Comparison of ENCODE assay signal across 1 cellular context in the genomic region with DNA sequence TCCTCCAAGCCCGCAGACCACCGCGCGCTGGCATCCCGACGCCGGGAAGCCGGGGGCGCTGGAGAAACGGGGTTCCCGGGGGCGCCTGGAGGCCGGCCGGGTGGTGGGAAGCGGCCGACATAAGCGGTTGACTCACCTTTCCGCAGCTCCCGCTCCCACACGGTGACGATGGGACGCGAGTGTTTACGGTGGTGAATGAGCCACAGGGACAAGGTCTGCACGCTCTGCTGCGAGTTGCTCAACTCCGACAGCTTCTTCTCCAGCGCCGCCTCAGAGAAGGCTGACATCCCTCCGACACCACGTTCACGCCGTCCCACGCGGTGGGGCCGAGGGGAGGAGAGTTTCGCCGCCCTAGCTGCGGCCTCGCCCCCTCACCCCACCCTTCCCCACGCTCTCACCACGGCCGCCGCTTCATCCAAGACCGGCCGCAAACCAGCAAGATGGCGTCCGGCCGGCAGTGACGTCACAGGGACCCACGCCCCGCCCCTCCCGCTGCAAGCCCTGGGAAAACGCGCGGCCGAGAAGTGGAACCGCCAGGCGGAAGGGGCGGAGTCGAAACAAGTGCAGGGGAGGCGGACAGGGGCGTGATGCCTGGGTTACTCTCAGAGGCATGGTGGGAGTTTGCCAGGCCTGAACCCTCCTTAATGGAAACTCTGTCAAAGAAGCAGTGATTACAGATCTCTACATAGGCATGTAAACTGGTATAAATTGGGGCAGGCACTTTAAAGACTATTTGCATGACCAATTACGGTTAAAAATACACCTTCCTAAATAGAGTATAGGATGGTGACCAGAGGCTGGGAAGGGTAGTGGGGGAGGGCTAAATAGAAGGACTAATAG.
TF ChIP-seq lines count a peak whose summit lies in the region.

Gene RPRD1A (minus strand): TSS at position 442 of the 840 bp plus-strand sequence. CDS start 155 bp downstream, at position 287.

TF ChIP-seq in HepG2, 621 proteins besides CTCF, POLR2A, EP300 and RAD21 (continued from another document and continues in another):
- TF ChIP-seq, protein P1, sequence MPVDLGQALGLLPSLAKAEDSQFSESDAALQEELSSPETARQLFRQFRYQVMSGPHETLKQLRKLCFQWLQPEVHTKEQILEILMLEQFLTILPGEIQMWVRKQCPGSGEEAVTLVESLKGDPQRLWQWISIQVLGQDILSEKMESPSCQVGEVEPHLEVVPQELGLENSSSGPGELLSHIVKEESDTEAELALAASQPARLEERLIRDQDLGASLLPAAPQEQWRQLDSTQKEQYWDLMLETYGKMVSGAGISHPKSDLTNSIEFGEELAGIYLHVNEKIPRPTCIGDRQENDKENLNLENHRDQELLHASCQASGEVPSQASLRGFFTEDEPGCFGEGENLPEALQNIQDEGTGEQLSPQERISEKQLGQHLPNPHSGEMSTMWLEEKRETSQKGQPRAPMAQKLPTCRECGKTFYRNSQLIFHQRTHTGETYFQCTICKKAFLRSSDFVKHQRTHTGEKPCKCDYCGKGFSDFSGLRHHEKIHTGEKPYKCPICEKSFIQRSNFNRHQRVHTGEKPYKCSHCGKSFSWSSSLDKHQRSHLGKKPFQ (CRISPR knock-in tag; IDR thresholded peaks at IDR 0.05; ENCODE audit: insufficient replicate concordance) = no peak
- no peak for TF ChIP-seq TEF (CRISPR knock-in tag; IDR thresholded peaks at IDR 0.05)
- TF ChIP-seq IKZF1 (IDR thresholded peaks at IDR 0.05) = no peak
- TF ChIP-seq MEIS2 (CRISPR knock-in tag; IDR thresholded peaks at IDR 0.05) = no peak; the same call in 1 of the 2 replicates
- TF ChIP-seq ZNF232 (CRISPR knock-in tag; IDR thresholded peaks at IDR 0.05; ENCODE audit: borderline replicate concordance) = no peak
- TF ChIP-seq TBP (CRISPR knock-in tag; IDR thresholded peaks at IDR 0.05) = no peak
- no peak for TF ChIP-seq BCLAF1 (IDR thresholded peaks at IDR 0.05)
- TF ChIP-seq POLR2AphosphoS5 (IDR thresholded peaks at IDR 0.05; ENCODE audit: low read depth, low read length) = peak; percentile 90
- TF ChIP-seq FOSL2 (CRISPR knock-in tag; IDR thresholded peaks at IDR 0.05) = peak; percentile 50
- no peak for TF ChIP-seq SKIL (CRISPR knock-in tag; IDR thresholded peaks at IDR 0.05; ENCODE audit: borderline replicate concordance)
- TF ChIP-seq SALL1 (CRISPR knock-in tag; IDR thresholded peaks at IDR 0.05) = peak; percentile 90
- TF ChIP-seq ZNF564 (CRISPR knock-in tag; IDR thresholded peaks at IDR 0.05) = 0 out of 2 replicates have a peak, but pooled peaks have one; percentile 72
- TF ChIP-seq MED13 (CRISPR knock-in tag; IDR thresholded peaks at IDR 0.05) = 0 out of 2 replicates have a peak, but pooled peaks have one; percentile 53
- no peak; the same call in 1 of the 2 replicates for TF ChIP-seq ZNF746 (CRISPR knock-in tag; IDR thresholded peaks at IDR 0.05)
- TF ChIP-seq, protein P2, sequence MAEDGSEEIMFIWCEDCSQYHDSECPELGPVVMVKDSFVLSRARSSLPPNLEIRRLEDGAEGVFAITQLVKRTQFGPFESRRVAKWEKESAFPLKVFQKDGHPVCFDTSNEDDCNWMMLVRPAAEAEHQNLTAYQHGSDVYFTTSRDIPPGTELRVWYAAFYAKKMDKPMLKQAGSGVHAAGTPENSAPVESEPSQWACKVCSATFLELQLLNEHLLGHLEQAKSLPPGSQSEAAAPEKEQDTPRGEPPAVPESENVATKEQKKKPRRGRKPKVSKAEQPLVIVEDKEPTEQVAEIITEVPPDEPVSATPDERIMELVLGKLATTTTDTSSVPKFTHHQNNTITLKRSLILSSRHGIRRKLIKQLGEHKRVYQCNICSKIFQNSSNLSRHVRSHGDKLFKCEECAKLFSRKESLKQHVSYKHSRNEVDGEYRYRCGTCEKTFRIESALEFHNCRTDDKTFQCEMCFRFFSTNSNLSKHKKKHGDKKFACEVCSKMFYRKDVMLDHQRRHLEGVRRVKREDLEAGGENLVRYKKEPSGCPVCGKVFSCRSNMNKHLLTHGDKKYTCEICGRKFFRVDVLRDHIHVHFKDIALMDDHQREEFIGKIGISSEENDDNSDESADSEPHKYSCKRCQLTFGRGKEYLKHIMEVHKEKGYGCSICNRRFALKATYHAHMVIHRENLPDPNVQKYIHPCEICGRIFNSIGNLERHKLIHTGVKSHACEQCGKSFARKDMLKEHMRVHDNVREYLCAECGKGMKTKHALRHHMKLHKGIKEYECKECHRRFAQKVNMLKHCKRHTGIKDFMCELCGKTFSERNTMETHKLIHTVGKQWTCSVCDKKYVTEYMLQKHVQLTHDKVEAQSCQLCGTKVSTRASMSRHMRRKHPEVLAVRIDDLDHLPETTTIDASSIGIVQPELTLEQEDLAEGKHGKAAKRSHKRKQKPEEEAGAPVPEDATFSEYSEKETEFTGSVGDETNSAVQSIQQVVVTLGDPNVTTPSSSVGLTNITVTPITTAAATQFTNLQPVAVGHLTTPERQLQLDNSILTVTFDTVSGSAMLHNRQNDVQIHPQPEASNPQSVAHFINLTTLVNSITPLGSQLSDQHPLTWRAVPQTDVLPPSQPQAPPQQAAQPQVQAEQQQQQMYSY (CRISPR knock-in tag; IDR thresholded peaks at IDR 0.05) = peak; percentile 47; the same call in 1 of the 2 replicates
- peak; percentile 75 to 76; a peak in 3 of 4 replicates for TF ChIP-seq HMGXB4 (CRISPR knock-in tag; IDR thresholded peaks at IDR 0.05; ENCODE audit: borderline replicate concordance in 1 of 2, low read depth in 1 of 2)
- TF ChIP-seq HINFP (CRISPR knock-in tag; IDR thresholded peaks at IDR 0.05; ENCODE audit: low read depth) = no peak
- TF ChIP-seq ZNF761 (CRISPR knock-in tag; conservative IDR thresholded peaks at IDR 0.05) = 0 out of 2 replicates have a peak, but pooled peaks have one; percentile 28
- no peak for TF ChIP-seq FOXA1 (IDR thresholded peaks at IDR 0.05)
- TF ChIP-seq FOXA1 (CRISPR knock-in tag; IDR thresholded peaks at IDR 0.05) = 0 out of 2 replicates have a peak, but pooled peaks have one; percentile 9
- TF ChIP-seq ZSCAN12 (CRISPR knock-in tag; IDR thresholded peaks at IDR 0.05) = no peak
- TF ChIP-seq, protein P3, sequence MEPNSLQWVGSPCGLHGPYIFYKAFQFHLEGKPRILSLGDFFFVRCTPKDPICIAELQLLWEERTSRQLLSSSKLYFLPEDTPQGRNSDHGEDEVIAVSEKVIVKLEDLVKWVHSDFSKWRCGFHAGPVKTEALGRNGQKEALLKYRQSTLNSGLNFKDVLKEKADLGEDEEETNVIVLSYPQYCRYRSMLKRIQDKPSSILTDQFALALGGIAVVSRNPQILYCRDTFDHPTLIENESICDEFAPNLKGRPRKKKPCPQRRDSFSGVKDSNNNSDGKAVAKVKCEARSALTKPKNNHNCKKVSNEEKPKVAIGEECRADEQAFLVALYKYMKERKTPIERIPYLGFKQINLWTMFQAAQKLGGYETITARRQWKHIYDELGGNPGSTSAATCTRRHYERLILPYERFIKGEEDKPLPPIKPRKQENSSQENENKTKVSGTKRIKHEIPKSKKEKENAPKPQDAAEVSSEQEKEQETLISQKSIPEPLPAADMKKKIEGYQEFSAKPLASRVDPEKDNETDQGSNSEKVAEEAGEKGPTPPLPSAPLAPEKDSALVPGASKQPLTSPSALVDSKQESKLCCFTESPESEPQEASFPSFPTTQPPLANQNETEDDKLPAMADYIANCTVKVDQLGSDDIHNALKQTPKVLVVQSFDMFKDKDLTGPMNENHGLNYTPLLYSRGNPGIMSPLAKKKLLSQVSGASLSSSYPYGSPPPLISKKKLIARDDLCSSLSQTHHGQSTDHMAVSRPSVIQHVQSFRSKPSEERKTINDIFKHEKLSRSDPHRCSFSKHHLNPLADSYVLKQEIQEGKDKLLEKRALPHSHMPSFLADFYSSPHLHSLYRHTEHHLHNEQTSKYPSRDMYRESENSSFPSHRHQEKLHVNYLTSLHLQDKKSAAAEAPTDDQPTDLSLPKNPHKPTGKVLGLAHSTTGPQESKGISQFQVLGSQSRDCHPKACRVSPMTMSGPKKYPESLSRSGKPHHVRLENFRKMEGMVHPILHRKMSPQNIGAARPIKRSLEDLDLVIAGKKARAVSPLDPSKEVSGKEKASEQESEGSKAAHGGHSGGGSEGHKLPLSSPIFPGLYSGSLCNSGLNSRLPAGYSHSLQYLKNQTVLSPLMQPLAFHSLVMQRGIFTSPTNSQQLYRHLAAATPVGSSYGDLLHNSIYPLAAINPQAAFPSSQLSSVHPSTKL (CRISPR knock-in tag; IDR thresholded peaks at IDR 0.05) = peak; percentile 63
- no peak; the same call in 1 of the 2 replicates for TF ChIP-seq GATA4 (IDR thresholded peaks at IDR 0.05; ENCODE audit: borderline replicate concordance, low read depth)
- no peak for TF ChIP-seq TBL1XR1 (IDR thresholded peaks at IDR 0.05; ENCODE audit: borderline replicate concordance, low read length, partially characterized antibody)
- TF ChIP-seq ZNF691 (CRISPR knock-in tag; IDR thresholded peaks at IDR 0.05; ENCODE audit: borderline replicate concordance, low read depth) = peak; percentile 47; the same call in 1 of the 2 replicates
- no peak for TF ChIP-seq ZNF549 (CRISPR knock-in tag; IDR thresholded peaks at IDR 0.05)
- peak; percentile 80 for TF ChIP-seq SRY (CRISPR knock-in tag; IDR thresholded peaks at IDR 0.05)
- peak; percentile 43; the same call in 1 of the 2 replicates for TF ChIP-seq ZNF589 (CRISPR knock-in tag; conservative IDR thresholded peaks at IDR 0.05)
- peak; percentile 50 for TF ChIP-seq IKZF4 (CRISPR knock-in tag; IDR thresholded peaks at IDR 0.05; ENCODE audit: borderline replicate concordance, low read depth, not compliant biosample characterization)
- TF ChIP-seq ZNF563 (CRISPR knock-in tag; IDR thresholded peaks at IDR 0.05) = peak; percentile 89
- 0 out of 2 replicates have a peak, but pooled peaks have one; percentile 36 for TF ChIP-seq ZSCAN29 (CRISPR knock-in tag; conservative IDR thresholded peaks at IDR 0.05)
